22 cellular contexts compared by ENCODE assay signal in genomic region chr6:43277083-43277642, GRCh38. TPM values are rescaled to one million over a fixed set of nuclear protein-coding genes. Genes with fewer than 3 reads are reported as not detected.
DNase-seq lines count a peak whose midpoint lies in the region; ATAC-seq, FAIRE-seq and TF ChIP-seq lines count a peak whose summit lies in the region.
"Had no signal": no experiment of that assay in that cellular context is flagged by ENCODE, and none has a peak within 500 bp of the region (broad histone marks: within the 10 kb centered on the region; RNA-seq: fewer than 3 reads in every experiment).

No MANE protein-coding gene starts in this region.

- no peak for FAIRE-seq in small intestine (lab: Jason Lieb, UNC)

- WGBS in right lobe of liver (ENCODE audit: insufficient coverage, low coverage, low lambda C conversion rate, missing lambda C conversion rate) = 37% methylated on average over 4 of the region's 8 CpGs
- WGBS in small intestine, 3 donors = 22 to 64% (median 42%) methylated on average over 8 of the region's 8 CpGs

- no peaks in the 10 kb centered on the region for H3K9me2 ChIP-seq in DOHH2 (replicated peaks; ENCODE audit: control insufficient read depth, low read length)

- H3K4me2 ChIP-seq in DOHH2 (ENCODE audit: low read length) = peak overlapping the region; percentile 78; the same call in 1 of the 2 replicates

- TF ChIP-seq CTCF in DOHH2 (IDR thresholded peaks at IDR 0.05; ENCODE audit: low read depth, low read length, poor library complexity, severe bottlenecking) (peak; percentile 13), WERI-Rb-1 (IDR thresholded peaks at IDR 0.05; ENCODE audit: low read depth, low read length) (no peak), right lobe of liver (IDR thresholded peaks at IDR 0.05) (no peak)

- intact Hi-C loops in right lobe of liver (cut with DNase I) = no loop called here

- H3F3A ChIP-seq in DOHH2 (ENCODE audit: control insufficient read depth, insufficient read depth) = peaks cover 10% of the 10 kb centered on the region

- DNase-seq in WERI-Rb-1 = no peak
- DNase-seq in right lobe of liver = no peak
- DNase-seq in small intestine = no peak
- no peak for DNase-seq in H4 (ENCODE audit: low spot score)
- DNase-seq: activated CD4-positive, CD25-positive, alpha-beta regulatory T cell; amniotic stem cell; Caco-2; dermis blood vessel endothelial cell; foreskin fibroblast; lower lobe of right lung; NCI-H1417 treated with DMSO at 0.1 percent for 48 hours; NCI-H510A treated with DMSO at 0.1 percent for 48 hours; stimulated activated CD4-positive, alpha-beta T cell treated with anti-CD3 and anti-CD28 coated beads, Interleukin-1b, Interleukin-23, amount 100 ng/mL, for 48 hours; stimulated activated naive CD8-positive, alpha-beta T cell treated with anti-CD3 and anti-CD28 coated beads, Interleukin-15, Interleukin-2, amounts not matched to agents 100 U/mL and 50 U/mL, for 24 hours; tibial artery had no signal

- H3K4me1 ChIP-seq in DOHH2 (ENCODE audit: control insufficient read depth, low read length) = peaks cover 46% of the 10 kb centered on the region
- peaks cover 0 to 49% (median 19%) of the 10 kb centered on the region in 4 donors for H3K4me1 ChIP-seq in right lobe of liver
- H3K4me1 ChIP-seq in small intestine (ENCODE audit: control insufficient read depth in 2 of 2, insufficient read depth in 1 of 2, low read depth in 1 of 2, low read length in 1 of 2) = peaks cover 15 to 21% of the 10 kb centered on the region in 2 donors
- H3K4me1 ChIP-seq: prostate gland had no signal

- H3K79me2 ChIP-seq in DOHH2 (ENCODE audit: control insufficient read depth, low read length) = no peaks in the 10 kb centered on the region

- no peak overlapping the region; the same call in 1 of the 2 replicates for H3K4me3 ChIP-seq in DOHH2 (ENCODE audit: low read length)
- H3K4me3 ChIP-seq in WERI-Rb-1 (ENCODE audit: low read depth, low read length) = no peak overlapping the region
- H3K4me3 ChIP-seq in right lobe of liver = peak overlapping the region in 2 of 3 donors; percentile 7 to 15
- H3K4me3 ChIP-seq in small intestine (ENCODE audit: low read depth in 1 of 2, low read length in 2 of 2) = no peak overlapping the region
- H3K4me3 ChIP-seq: cardiac muscle cell, lower lobe of right lung, prostate gland, tibial artery had no signal

- no peak for TF ChIP-seq POLR2A in right lobe of liver (IDR thresholded peaks at IDR 0.05)

- no peaks in the 10 kb centered on the region for H3K36me3 ChIP-seq in DOHH2 (ENCODE audit: control insufficient read depth, low read length)
- no peaks in the 10 kb centered on the region for H3K36me3 ChIP-seq in WERI-Rb-1
- H3K36me3 ChIP-seq in right lobe of liver = no peaks in the 10 kb centered on the region
- H3K36me3 ChIP-seq in small intestine (ENCODE audit: control insufficient read depth in 2 of 2, insufficient read depth in 2 of 2, low read length in 2 of 2) = no peaks in the 10 kb centered on the region
- H3K36me3 ChIP-seq: cardiac muscle cell, lower lobe of right lung, prostate gland, tibial artery had no signal

- no peaks in the 10 kb centered on the region for H4K20me1 ChIP-seq in DOHH2 (ENCODE audit: control insufficient read depth, insufficient read depth, low read depth, low read length)

- H3K27ac ChIP-seq in DOHH2 (ENCODE audit: low read depth, low read length) = no peak overlapping the region
- H3K27ac ChIP-seq in WERI-Rb-1 = peak overlapping the region; percentile 81
- H3K27ac ChIP-seq in right lobe of liver = peak overlapping the region; percentile 60 to 71 (median 66)
- H3K27ac ChIP-seq in small intestine (ENCODE audit: low read depth in 1 of 2, low read length in 1 of 2) = peak overlapping the region; percentile 97 to 99
- H3K27ac ChIP-seq: cardiac muscle cell, epithelial cell of prostate, lower lobe of right lung, prostate gland, tibial artery had no signal

- H3K9me3 ChIP-seq in DOHH2 (ENCODE audit: control insufficient read depth, insufficient read depth, low read length) (no peaks in the 10 kb centered on the region), WERI-Rb-1 (ENCODE audit: severe bottlenecking) (no peaks in the 10 kb centered on the region), right lobe of liver (no peaks in the 10 kb centered on the region), small intestine (ENCODE audit: control insufficient read depth, low read depth) (no peaks in the 10 kb centered on the region)
- H3K9me3 ChIP-seq: Caco-2, lower lobe of right lung, prostate gland, tibial artery had no signal

- H3K27me3 ChIP-seq in DOHH2 (ENCODE audit: control insufficient read depth, low read length) (no peaks in the 10 kb centered on the region), WERI-Rb-1 (ENCODE audit: insufficient read depth, low read depth, severe bottlenecking) (no peaks in the 10 kb centered on the region), right lobe of liver (no peaks in the 10 kb centered on the region), small intestine (ENCODE audit: control insufficient read depth in 2 of 2, insufficient read depth in 2 of 2, low read length in 2 of 2) (no peaks in the 10 kb centered on the region)

- ATAC-seq in right lobe of liver (peak in 2 of 4 donors; percentile 0 to 6), HG02759 (IDR thresholded peaks at IDR 0.05; ENCODE audit: unreplicated experiment) (no peak), GM19328 (IDR thresholded peaks at IDR 0.05; ENCODE audit: unreplicated experiment) (no peak)
- ATAC-seq: lower lobe of right lung; stimulated activated naive CD8-positive, alpha-beta T cell treated with anti-CD3 and anti-CD28 coated beads, Interleukin-15, Interleukin-2, amounts not matched to agents 100 U/mL and 50 U/mL, for 24 hours had no signal

RNA-seq across cellular contexts. Expression of gene SLC22A7, which starts 20.9 kb away (rescaled TPM):
- total RNA-seq in right lobe of liver = 100 to 1,000 TPM; 145 to 348 (median 185) TPM
- polyA plus RNA-seq in small intestine = under 1 TPM in 1 of 3 donors, not detected in 2; 0.10 TPM
- not detected in 2 replicates for total RNA-seq in H4 (2014; rRNA removed; shearing (Covaris generic))
- total RNA-seq: Caco-2, cardiac muscle cell, dermis blood vessel endothelial cell, lower lobe of right lung, M059J, prostate gland had no signal

RNA-seq across cellular contexts. Expression of gene CRIP3, which starts 31.5 kb away (rescaled TPM):
- total RNA-seq in right lobe of liver = 1 to 10 TPM; 2.1 to 7.9 (median 5.2) TPM
- polyA plus RNA-seq in small intestine = 1 to 10 TPM in 2 of 3 donors, under 1 TPM in 1; 0.89 to 2.7 (median 2.3) TPM
- not detected in 2 replicates for total RNA-seq in H4 (2014; rRNA removed; shearing (Covaris generic))
- total RNA-seq: Caco-2, M059J had no signal

RNA-seq across cellular contexts. Expression of gene TTBK1, which starts 33.9 kb away (rescaled TPM):
- total RNA-seq in right lobe of liver = 1 to 10 TPM in 2 of 6 experiments, under 1 TPM in 4; 0.83 to 1.6 (median 0.87) TPM
- polyA plus RNA-seq in small intestine = 1 to 10 TPM in 1 of 3 donors, under 1 TPM in 2; 0.89 to 1.1 (median 1.00) TPM
- not detected in 2 replicates for total RNA-seq in H4 (2014; rRNA removed; shearing (Covaris generic))
- total RNA-seq: dermis blood vessel endothelial cell had no signal

RNA-seq across cellular contexts. Expression of gene DNPH1, which starts 47.9 kb away (rescaled TPM):
- 100 to 1,000 TPM in 2 of 6 experiments, 10 to 100 TPM in 4; 50.7 to 107 (median 62.4) TPM for total RNA-seq in right lobe of liver
- 100 to 1,000 TPM; 313 to 370 (median 340) TPM for polyA plus RNA-seq in small intestine
- 110 and 147 TPM in 2 replicates for total RNA-seq in H4 (2014; rRNA removed; shearing (Covaris generic))

Comparison
In these comparisons a context has a peak if more than half of its experiments do, and no peak if none do; other contexts are left out.
1. H3K4me3 ChIP-seq: peak in right lobe of liver (2 of 3); none in DOHH2 (single experiment), WERI-Rb-1 (single experiment) and small intestine (0 of 2).
2. RNA of gene SLC22A7, which starts 20.9 kb away (total RNA-seq): 145 to 348 TPM in right lobe of liver; not detected in H4; every median in the first group is over 100 times any median in the second.